1 cellular context compared by ENCODE assay signal in the genomic region with DNA sequence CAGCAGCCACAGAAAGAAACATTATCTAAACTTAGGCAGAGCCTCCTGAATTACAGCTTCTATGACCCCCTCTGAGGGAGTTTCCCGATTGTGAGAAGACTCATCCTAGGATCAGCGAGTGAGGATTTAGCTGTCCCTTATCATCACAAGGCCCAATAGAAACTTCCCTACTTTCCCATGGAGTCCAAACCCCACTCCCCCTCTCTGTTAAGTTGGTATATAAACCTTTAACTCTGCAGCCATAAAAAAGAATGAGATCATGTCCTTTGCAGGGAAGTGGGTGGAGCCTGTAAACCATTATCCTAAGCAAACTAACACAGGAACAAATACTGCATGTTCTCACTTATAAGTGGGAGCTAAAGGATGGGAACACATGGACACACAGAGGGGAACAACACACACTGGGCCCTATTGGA.
TF ChIP-seq lines count a peak whose summit lies in the region.

No MANE protein-coding gene starts in this region.

TF ChIP-seq in H1, 55 proteins besides CTCF, POLR2A, EP300 and RAD21 (continued from another document):
- TF ChIP-seq, protein P1, sequence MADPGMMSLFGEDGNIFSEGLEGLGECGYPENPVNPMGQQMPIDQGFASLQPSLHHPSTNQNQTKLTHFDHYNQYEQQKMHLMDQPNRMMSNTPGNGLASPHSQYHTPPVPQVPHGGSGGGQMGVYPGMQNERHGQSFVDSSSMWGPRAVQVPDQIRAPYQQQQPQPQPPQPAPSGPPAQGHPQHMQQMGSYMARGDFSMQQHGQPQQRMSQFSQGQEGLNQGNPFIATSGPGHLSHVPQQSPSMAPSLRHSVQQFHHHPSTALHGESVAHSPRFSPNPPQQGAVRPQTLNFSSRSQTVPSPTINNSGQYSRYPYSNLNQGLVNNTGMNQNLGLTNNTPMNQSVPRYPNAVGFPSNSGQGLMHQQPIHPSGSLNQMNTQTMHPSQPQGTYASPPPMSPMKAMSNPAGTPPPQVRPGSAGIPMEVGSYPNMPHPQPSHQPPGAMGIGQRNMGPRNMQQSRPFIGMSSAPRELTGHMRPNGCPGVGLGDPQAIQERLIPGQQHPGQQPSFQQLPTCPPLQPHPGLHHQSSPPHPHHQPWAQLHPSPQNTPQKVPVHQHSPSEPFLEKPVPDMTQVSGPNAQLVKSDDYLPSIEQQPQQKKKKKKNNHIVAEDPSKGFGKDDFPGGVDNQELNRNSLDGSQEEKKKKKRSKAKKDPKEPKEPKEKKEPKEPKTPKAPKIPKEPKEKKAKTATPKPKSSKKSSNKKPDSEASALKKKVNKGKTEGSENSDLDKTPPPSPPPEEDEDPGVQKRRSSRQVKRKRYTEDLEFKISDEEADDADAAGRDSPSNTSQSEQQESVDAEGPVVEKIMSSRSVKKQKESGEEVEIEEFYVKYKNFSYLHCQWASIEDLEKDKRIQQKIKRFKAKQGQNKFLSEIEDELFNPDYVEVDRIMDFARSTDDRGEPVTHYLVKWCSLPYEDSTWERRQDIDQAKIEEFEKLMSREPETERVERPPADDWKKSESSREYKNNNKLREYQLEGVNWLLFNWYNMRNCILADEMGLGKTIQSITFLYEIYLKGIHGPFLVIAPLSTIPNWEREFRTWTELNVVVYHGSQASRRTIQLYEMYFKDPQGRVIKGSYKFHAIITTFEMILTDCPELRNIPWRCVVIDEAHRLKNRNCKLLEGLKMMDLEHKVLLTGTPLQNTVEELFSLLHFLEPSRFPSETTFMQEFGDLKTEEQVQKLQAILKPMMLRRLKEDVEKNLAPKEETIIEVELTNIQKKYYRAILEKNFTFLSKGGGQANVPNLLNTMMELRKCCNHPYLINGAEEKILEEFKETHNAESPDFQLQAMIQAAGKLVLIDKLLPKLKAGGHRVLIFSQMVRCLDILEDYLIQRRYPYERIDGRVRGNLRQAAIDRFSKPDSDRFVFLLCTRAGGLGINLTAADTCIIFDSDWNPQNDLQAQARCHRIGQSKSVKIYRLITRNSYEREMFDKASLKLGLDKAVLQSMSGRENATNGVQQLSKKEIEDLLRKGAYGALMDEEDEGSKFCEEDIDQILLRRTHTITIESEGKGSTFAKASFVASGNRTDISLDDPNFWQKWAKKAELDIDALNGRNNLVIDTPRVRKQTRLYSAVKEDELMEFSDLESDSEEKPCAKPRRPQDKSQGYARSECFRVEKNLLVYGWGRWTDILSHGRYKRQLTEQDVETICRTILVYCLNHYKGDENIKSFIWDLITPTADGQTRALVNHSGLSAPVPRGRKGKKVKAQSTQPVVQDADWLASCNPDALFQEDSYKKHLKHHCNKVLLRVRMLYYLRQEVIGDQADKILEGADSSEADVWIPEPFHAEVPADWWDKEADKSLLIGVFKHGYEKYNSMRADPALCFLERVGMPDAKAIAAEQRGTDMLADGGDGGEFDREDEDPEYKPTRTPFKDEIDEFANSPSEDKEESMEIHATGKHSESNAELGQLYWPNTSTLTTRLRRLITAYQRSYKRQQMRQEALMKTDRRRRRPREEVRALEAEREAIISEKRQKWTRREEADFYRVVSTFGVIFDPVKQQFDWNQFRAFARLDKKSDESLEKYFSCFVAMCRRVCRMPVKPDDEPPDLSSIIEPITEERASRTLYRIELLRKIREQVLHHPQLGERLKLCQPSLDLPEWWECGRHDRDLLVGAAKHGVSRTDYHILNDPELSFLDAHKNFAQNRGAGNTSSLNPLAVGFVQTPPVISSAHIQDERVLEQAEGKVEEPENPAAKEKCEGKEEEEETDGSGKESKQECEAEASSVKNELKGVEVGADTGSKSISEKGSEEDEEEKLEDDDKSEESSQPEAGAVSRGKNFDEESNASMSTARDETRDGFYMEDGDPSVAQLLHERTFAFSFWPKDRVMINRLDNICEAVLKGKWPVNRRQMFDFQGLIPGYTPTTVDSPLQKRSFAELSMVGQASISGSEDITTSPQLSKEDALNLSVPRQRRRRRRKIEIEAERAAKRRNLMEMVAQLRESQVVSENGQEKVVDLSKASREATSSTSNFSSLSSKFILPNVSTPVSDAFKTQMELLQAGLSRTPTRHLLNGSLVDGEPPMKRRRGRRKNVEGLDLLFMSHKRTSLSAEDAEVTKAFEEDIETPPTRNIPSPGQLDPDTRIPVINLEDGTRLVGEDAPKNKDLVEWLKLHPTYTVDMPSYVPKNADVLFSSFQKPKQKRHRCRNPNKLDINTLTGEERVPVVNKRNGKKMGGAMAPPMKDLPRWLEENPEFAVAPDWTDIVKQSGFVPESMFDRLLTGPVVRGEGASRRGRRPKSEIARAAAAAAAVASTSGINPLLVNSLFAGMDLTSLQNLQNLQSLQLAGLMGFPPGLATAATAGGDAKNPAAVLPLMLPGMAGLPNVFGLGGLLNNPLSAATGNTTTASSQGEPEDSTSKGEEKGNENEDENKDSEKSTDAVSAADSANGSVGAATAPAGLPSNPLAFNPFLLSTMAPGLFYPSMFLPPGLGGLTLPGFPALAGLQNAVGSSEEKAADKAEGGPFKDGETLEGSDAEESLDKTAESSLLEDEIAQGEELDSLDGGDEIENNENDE (IDR thresholded peaks at IDR 0.05; ENCODE audit: insufficient replicate concordance, low read length): no peak
- TF ChIP-seq MAFK (IDR thresholded peaks at IDR 0.05; ENCODE audit: low read depth, low read length) (no peak), TBP (IDR thresholded peaks at IDR 0.05; ENCODE audit: low read depth, low read length) (no peak), KDM4A (IDR thresholded peaks at IDR 0.05; ENCODE audit: low read depth, low read length, severe bottlenecking) (no peak), NRF1 (IDR thresholded peaks at IDR 0.05; ENCODE audit: low read depth, low read length) (no peak), GABPA (IDR thresholded peaks at IDR 0.05; ENCODE audit: borderline replicate concordance, insufficient read depth, low read length) (no peak), JUND (IDR thresholded peaks at IDR 0.05; ENCODE audit: low read length) (no peak), POU5F1 (IDR thresholded peaks at IDR 0.05; ENCODE audit: low read depth, low read length) (no peak), HDAC2 (IDR thresholded peaks at IDR 0.05; ENCODE audit: borderline replicate concordance in 1 of 2, low read depth in 2 of 2, low read length in 2 of 2) (no peak)
- TF ChIP-seq, protein P2, sequence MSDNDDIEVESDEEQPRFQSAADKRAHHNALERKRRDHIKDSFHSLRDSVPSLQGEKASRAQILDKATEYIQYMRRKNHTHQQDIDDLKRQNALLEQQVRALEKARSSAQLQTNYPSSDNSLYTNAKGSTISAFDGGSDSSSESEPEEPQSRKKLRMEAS (IDR thresholded peaks at IDR 0.05): no peak
TF ChIP-seq in H1: peak in this region for 0.
